1 cellular context compared by ENCODE assay signal in genomic region chr14:24837280-24838046, GRCh38.
TF ChIP-seq lines count a peak whose summit lies in the region.

No MANE protein-coding gene starts in this region.

TF ChIP-seq in HepG2, 621 proteins besides CTCF, POLR2A, EP300 and RAD21 (continued from another document and continues in another):
- TF ChIP-seq AFF4 (CRISPR knock-in tag; IDR thresholded peaks at IDR 0.05) (no peak), DBP (CRISPR knock-in tag; IDR thresholded peaks at IDR 0.05; ENCODE audit: not compliant biosample characterization) (no peak), SOX5 (CRISPR knock-in tag; IDR thresholded peaks at IDR 0.05; ENCODE audit: borderline replicate concordance) (no peak), ZNF546 (CRISPR knock-in tag; conservative IDR thresholded peaks at IDR 0.05) (no peak), PAX8 (CRISPR knock-in tag; IDR thresholded peaks at IDR 0.05; ENCODE audit: borderline replicate concordance) (0 out of 2 replicates have a peak, but pooled peaks have one; percentile 30), ZNF10 (CRISPR knock-in tag; IDR thresholded peaks at IDR 0.05; ENCODE audit: borderline replicate concordance, low read depth) (no peak), ZNF33B (CRISPR knock-in tag; IDR thresholded peaks at IDR 0.05) (0 out of 2 replicates have a peak, but pooled peaks have one; percentile 1), ZNF567 (CRISPR knock-in tag; IDR thresholded peaks at IDR 0.05; ENCODE audit: borderline replicate concordance) (0 out of 2 replicates have a peak, but pooled peaks have one; percentile 64), LRRFIP1 (CRISPR knock-in tag; conservative IDR thresholded peaks at IDR 0.05) (no peak), AKNA (CRISPR knock-in tag; IDR thresholded peaks at IDR 0.05; ENCODE audit: borderline replicate concordance) (0 out of 2 replicates have a peak, but pooled peaks have one; percentile 66), ZNF18 (CRISPR knock-in tag; IDR thresholded peaks at IDR 0.05; ENCODE audit: insufficient replicate concordance) (no peak), SMC3 (IDR thresholded peaks at IDR 0.05; ENCODE audit: low read length) (no peak), ELF1 (CRISPR knock-in tag; IDR thresholded peaks at IDR 0.05) (no peak), ZNF296 (CRISPR knock-in tag; conservative IDR thresholded peaks at IDR 0.05) (no peak), ZFP91 (CRISPR knock-in tag; IDR thresholded peaks at IDR 0.05; ENCODE audit: borderline replicate concordance) (no peak), E2F1 (CRISPR knock-in tag; IDR thresholded peaks at IDR 0.05) (0 out of 2 replicates have a peak, but pooled peaks have one; percentile 7), HDAC2 (CRISPR knock-in tag; IDR thresholded peaks at IDR 0.05) (no peak), CEBPB (IDR thresholded peaks at IDR 0.05; ENCODE audit: borderline replicate concordance, low read depth, low read length) (peak; percentile 69; the same call in 1 of the 2 replicates), ZNF577 (CRISPR knock-in tag; IDR thresholded peaks at IDR 0.05; ENCODE audit: borderline replicate concordance, low read depth) (no peak), ZNF558 (CRISPR knock-in tag; IDR thresholded peaks at IDR 0.05; ENCODE audit: borderline replicate concordance) (no peak), SNAPC2 (CRISPR knock-in tag; IDR thresholded peaks at IDR 0.05) (no peak), E2F2 (CRISPR knock-in tag; IDR thresholded peaks at IDR 0.05; ENCODE audit: borderline replicate concordance) (0 out of 2 replicates have a peak, but pooled peaks have one; percentile 64), ZSCAN30 (CRISPR knock-in tag; IDR thresholded peaks at IDR 0.05) (no peak), ELF4 (CRISPR knock-in tag; IDR thresholded peaks at IDR 0.05; ENCODE audit: borderline replicate concordance) (no peak), FOSL2 (CRISPR knock-in tag; IDR thresholded peaks at IDR 0.05) (peak; percentile 68), ZNF7 (CRISPR knock-in tag; IDR thresholded peaks at IDR 0.05) (peak; percentile 34; the same call in 1 of the 2 replicates), EED (CRISPR knock-in tag; IDR thresholded peaks at IDR 0.05) (no peak), ZFP36L2 (CRISPR knock-in tag; IDR thresholded peaks at IDR 0.05) (no peak), CHCHD3 (CRISPR knock-in tag; IDR thresholded peaks at IDR 0.05) (no peak), ZNF562 (CRISPR knock-in tag; IDR thresholded peaks at IDR 0.05; ENCODE audit: borderline replicate concordance) (no peak), ZNF781 (CRISPR knock-in tag; IDR thresholded peaks at IDR 0.05; ENCODE audit: borderline replicate concordance, not compliant biosample characterization) (no peak), PATZ1 (CRISPR knock-in tag; IDR thresholded peaks at IDR 0.05) (0 out of 2 replicates have a peak, but pooled peaks have one; percentile 6), ZNF33A (CRISPR knock-in tag; IDR thresholded peaks at IDR 0.05; ENCODE audit: borderline replicate concordance) (no peak), RNF2 (conservative IDR thresholded peaks at IDR 0.05; ENCODE audit: low read depth) (no peak), ZBTB20 (CRISPR knock-in tag; IDR thresholded peaks at IDR 0.05; ENCODE audit: borderline replicate concordance, low read depth) (no peak), TEF (CRISPR knock-in tag; IDR thresholded peaks at IDR 0.05) (no peak), ZNF572 (CRISPR knock-in tag; IDR thresholded peaks at IDR 0.05) (no peak), PITX1 (CRISPR knock-in tag; IDR thresholded peaks at IDR 0.05) (no peak), NFYB (CRISPR knock-in tag; IDR thresholded peaks at IDR 0.05) (no peak), XBP1 (CRISPR knock-in tag; IDR thresholded peaks at IDR 0.05) (no peak)
